Comparison of ENCODE assay signal across 18 cellular contexts in genomic region chr1:1899967-1900327, GRCh38. TPM values are rescaled to one million over a fixed set of nuclear protein-coding genes. Genes with fewer than 3 reads are reported as not detected.
A peak's percentile ranks its signal among the peaks of the same experiment; 100 is the strongest.
DNase-seq lines count a peak whose midpoint lies in the region; ATAC-seq and TF ChIP-seq lines count a peak whose summit lies in the region.
"Had no signal": no experiment of that assay in that cellular context is flagged by ENCODE, and none has a peak within 500 bp of the region (broad histone marks: within the 10 kb centered on the region; RNA-seq: fewer than 3 reads in every experiment).

No MANE protein-coding gene starts in this region.

- H3K36me3 ChIP-seq in H7 (replicated peaks; ENCODE audit: control insufficient read depth, insufficient read depth, low read length) (no peaks in the 10 kb centered on the region), OCI-LY7 (ENCODE audit: insufficient read depth, low read length) (no peaks in the 10 kb centered on the region), aorta (ENCODE audit: control insufficient read depth in 1 of 2, insufficient read depth in 2 of 2, low read length in 1 of 2) (no peaks in the 10 kb centered on the region)
- H3K36me3 ChIP-seq: MG63 had no signal

- 89 to 93% methylated on average over 9 of the region's 9 CpGs for WGBS in aorta, 2 donors

- H4K20me1 ChIP-seq in OCI-LY7 (ENCODE audit: insufficient read depth, low read length) = no peaks in the 10 kb centered on the region

- no peaks in the 10 kb centered on the region for H3K36me3 Mint-ChIP-seq in activated T-helper 17 cell treated with anti-CD3 and anti-CD28 coated beads, Interleukin-2, amount 50 U/mL, for 72 hours (ENCODE audit: low read depth)
- H3K36me3 Mint-ChIP-seq in naive thymus-derived CD8-positive, alpha-beta T cell = no peaks in the 10 kb centered on the region
- H3K36me3 Mint-ChIP-seq: CD4-positive, CD25-positive, alpha-beta regulatory T cell; T-cell had no signal

- H3K4me3 ChIP-seq in H7 (ENCODE audit: insufficient read depth, low read depth, low read length) (no peak overlapping the region), OCI-LY7 (ENCODE audit: low read depth, low read length, poor library complexity, severe bottlenecking) (no peak overlapping the region), aorta (ENCODE audit: low read length in 2 of 2) (no peak overlapping the region)
- H3K4me3 ChIP-seq: K562, MG63 had no signal

- no peaks in the 10 kb centered on the region for H3K27me3 Mint-ChIP-seq in activated T-helper 17 cell treated with anti-CD3 and anti-CD28 coated beads, Interleukin-2, amount 50 U/mL, for 72 hours
- peaks cover 0 to 3% (median 0%) of the 10 kb centered on the region in 5 donors for H3K27me3 Mint-ChIP-seq in naive thymus-derived CD8-positive, alpha-beta T cell
- H3K27me3 Mint-ChIP-seq: CD4-positive, CD25-positive, alpha-beta regulatory T cell had no signal

- H3K27ac Mint-ChIP-seq in activated T-helper 17 cell treated with anti-CD3 and anti-CD28 coated beads, Interleukin-2, amount 50 U/mL, for 72 hours = no peak overlapping the region
- H3K27ac Mint-ChIP-seq in naive thymus-derived CD8-positive, alpha-beta T cell = no peak overlapping the region
- H3K27ac Mint-ChIP-seq: T-cell had no signal

- no peaks in the 10 kb centered on the region for H3K9me3 Mint-ChIP-seq in activated T-helper 17 cell treated with anti-CD3 and anti-CD28 coated beads, Interleukin-2, amount 50 U/mL, for 72 hours
- H3K9me3 Mint-ChIP-seq in naive thymus-derived CD8-positive, alpha-beta T cell = no peaks in the 10 kb centered on the region
- H3K9me3 Mint-ChIP-seq: T-cell had no signal

- H3K9me3 ChIP-seq in OCI-LY7 (ENCODE audit: low read length) (no peaks in the 10 kb centered on the region), aorta (ENCODE audit: control insufficient read depth, low read length) (no peaks in the 10 kb centered on the region)
- H3K9me3 ChIP-seq: MG63 had no signal

- no TSS peak for BruUV-seq in OCI-LY7 (replicated peaks; lab: Mats Ljungman, UMichigan)

- DNase-seq in H7 = peak; percentile 50
- DNase-seq in OCI-LY7 (ENCODE audit: low spot score) = no peak
- DNase-seq in aorta = peak in 1 of 2 donors; percentile 75
- no peak for DNase-seq in naive thymus-derived CD8-positive, alpha-beta T cell
- DNase-seq: CD4-positive, CD25-positive, alpha-beta regulatory T cell; DMS153; GOT3; MG63; NCI-H2029; NCI-H446 treated with DMSO at 0.1 percent for 48 hours; NK-92 treated with Interleukin-12 subunit alpha and Interleukin-12 subunit beta, amount 100 ng/mL, for 24 hours; RPMI8226; T-cell had no signal

- peaks cover 2% of the 10 kb centered on the region for H3K4me1 Mint-ChIP-seq in activated T-helper 17 cell treated with anti-CD3 and anti-CD28 coated beads, Interleukin-2, amount 50 U/mL, for 72 hours
- H3K4me1 Mint-ChIP-seq in naive thymus-derived CD8-positive, alpha-beta T cell = peaks cover 7 to 27% (median 21%) of the 10 kb centered on the region in 4 donors

- H2AFZ ChIP-seq in OCI-LY7 (ENCODE audit: low read length) = no peak overlapping the region

- H3K27ac ChIP-seq in OCI-LY7 (ENCODE audit: low read depth, low read length, poor library complexity, severe bottlenecking) (no peak overlapping the region), aorta (ENCODE audit: low read depth in 1 of 2, low read length in 2 of 2) (no peak overlapping the region)

- CTCF ChIA-PET in OCI-LY7 (lab: Charles Lee; ENCODE audit: unreplicated experiment) = no interaction called here

- intact Hi-C loops in OCI-LY7 (cut with micrococcal nuclease; ENCODE audit: unreplicated experiment) = no loop called here
- intact Hi-C loops in aorta (cut with DNase I) = no loop called here

- TF ChIP-seq CTCF in OCI-LY7 (conservative IDR thresholded peaks at IDR 0.05; ENCODE audit: low read length) = no peak

- POLR2A ChIA-PET in OCI-LY7 (lab: Charles Lee) = no interaction called here
- POLR2A ChIA-PET in naive thymus-derived CD8-positive, alpha-beta T cell (lab: Charles Lee) = interaction anchor here (0.7 to 3.1 kb wide), 2 partner anchors 9 to 111 kb away, joined by 3 to 19 read pairs; no protein-coding TSS in a partner anchor

- no peak overlapping the region for H3K4me3 Mint-ChIP-seq in activated T-helper 17 cell treated with anti-CD3 and anti-CD28 coated beads, Interleukin-2, amount 50 U/mL, for 72 hours
- no peak overlapping the region for H3K4me3 Mint-ChIP-seq in naive thymus-derived CD8-positive, alpha-beta T cell
- H3K4me3 Mint-ChIP-seq: T-cell had no signal

- H3K4me2 ChIP-seq in OCI-LY7 (ENCODE audit: low read length) = peak overlapping the region; percentile 47

- H3K9me2 ChIP-seq in OCI-LY7 (ENCODE audit: insufficient read depth, low read length) = no peaks in the 10 kb centered on the region

- ATAC-seq in aorta (ENCODE audit: low FRiP score) = peak; percentile 9
- ATAC-seq in activated T-helper 17 cell treated with anti-CD3 and anti-CD28 coated beads, Interleukin-2, amount 50 U/mL, for 72 hours (replicated peaks) = no peak
- ATAC-seq in naive thymus-derived CD8-positive, alpha-beta T cell = no peak
- ATAC-seq: HCT116 had no signal

- H3K4me1 ChIP-seq in OCI-LY7 (ENCODE audit: insufficient read depth, low read length, poor library complexity, severe bottlenecking) (peaks cover 61% of the 10 kb centered on the region), aorta (ENCODE audit: control insufficient read depth in 1 of 2, insufficient read depth in 2 of 2, low read length in 2 of 2) (no peaks in the 10 kb centered on the region)

- no peaks in the 10 kb centered on the region for H3K79me2 ChIP-seq in OCI-LY7 (ENCODE audit: insufficient read depth, low read depth, low read length)

- H3K27me3 ChIP-seq in H7 (ENCODE audit: control insufficient read depth, insufficient read depth, low read length) (no peaks in the 10 kb centered on the region), aorta (ENCODE audit: control insufficient read depth in 1 of 2, insufficient read depth in 2 of 2, low read length in 1 of 2) (no peaks in the 10 kb centered on the region)
- H3K27me3 ChIP-seq: MG63 had no signal

RNA-seq across cellular contexts. Expression of gene GNB1, which starts 9.1 kb away (rescaled TPM):
- total RNA-seq in H7 (2014; rRNA removed; shearing (Covaris generic)) = 135 and 159 TPM in 2 replicates
- total RNA-seq in OCI-LY7 (2014; rRNA removed; shearing (Covaris generic)) = 86.9 and 101 TPM in 2 replicates
- total RNA-seq in OCI-LY7 (2022) (502 and 563 TPM in 2 replicates), aorta (100 to 1,000 TPM; 299 to 312 TPM)
- polyA plus RNA-seq in aorta = 100 to 1,000 TPM; 142 to 197 TPM
- total RNA-seq in activated T-helper 17 cell treated with anti-CD3 and anti-CD28 coated beads, Interleukin-2, amount 50 U/mL, for 72 hours = 100 to 1,000 TPM; 266 to 410 TPM
- 100 to 1,000 TPM; 231 to 232 TPM for total RNA-seq in naive thymus-derived CD8-positive, alpha-beta T cell
- polyA plus RNA-seq in naive thymus-derived CD8-positive, alpha-beta T cell = 100 to 1,000 TPM in 2 of 3 donors, 10 to 100 TPM in 1; 45.9 to 107 (median 105) TPM

RNA-seq across cellular contexts. Expression of gene CALML6, which starts 15.1 kb away (rescaled TPM):
- 1.6 and 3.7 TPM in 2 replicates for total RNA-seq in H7 (2014; rRNA removed; shearing (Covaris generic))
- total RNA-seq in OCI-LY7 (2014; rRNA removed; shearing (Covaris generic)) = 0.54 and 0.88 TPM in 2 replicates
- 2.4 and 5.1 TPM in 2 replicates for total RNA-seq in OCI-LY7 (2022)
- 1 to 10 TPM in 1 of 2 donors, not detected in 1; 1.1 TPM for total RNA-seq in aorta
- 1 to 10 TPM in 1 of 2 donors, not detected in 1; 4.5 TPM for polyA plus RNA-seq in aorta
- 1 to 10 TPM in 1 of 2 donors, under 1 TPM in 1; 0.86 to 1.7 TPM for total RNA-seq in activated T-helper 17 cell treated with anti-CD3 and anti-CD28 coated beads, Interleukin-2, amount 50 U/mL, for 72 hours
- 1 to 10 TPM; 1.4 to 1.6 TPM for total RNA-seq in naive thymus-derived CD8-positive, alpha-beta T cell
- polyA plus RNA-seq in naive thymus-derived CD8-positive, alpha-beta T cell = not detected
- total RNA-seq: CD4-positive, CD25-positive, alpha-beta regulatory T cell; HT1080; K562 had no signal
- polyA plus RNA-seq: CD4-positive, CD25-positive, alpha-beta regulatory T cell had no signal

RNA-seq across cellular contexts. Expression of gene TMEM52, which starts 19.1 kb away (rescaled TPM):
- 24.1 and 29.4 TPM in 2 replicates for total RNA-seq in H7 (2014; rRNA removed; shearing (Covaris generic))
- 0.46 and 1.7 TPM in 2 replicates for total RNA-seq in OCI-LY7 (2014; rRNA removed; shearing (Covaris generic))
- total RNA-seq in OCI-LY7 (2022) (2.5 and 2.7 TPM in 2 replicates), aorta (not detected)
- polyA plus RNA-seq in aorta = under 1 TPM in 1 of 2 donors, not detected in 1; 0.13 TPM
- total RNA-seq in activated T-helper 17 cell treated with anti-CD3 and anti-CD28 coated beads, Interleukin-2, amount 50 U/mL, for 72 hours = 1 to 10 TPM; 1.8 to 2.0 TPM
- 1 to 10 TPM in 1 of 2 experiments, not detected in 1; 1.0 TPM for total RNA-seq in naive thymus-derived CD8-positive, alpha-beta T cell
- under 1 TPM in 2 of 3 donors, not detected in 1; 0.20 to 0.53 TPM for polyA plus RNA-seq in naive thymus-derived CD8-positive, alpha-beta T cell
- total RNA-seq: SK-MEL-5 had no signal
